Comparison of ENCODE assay signal across 13 cellular contexts in the genomic region with DNA sequence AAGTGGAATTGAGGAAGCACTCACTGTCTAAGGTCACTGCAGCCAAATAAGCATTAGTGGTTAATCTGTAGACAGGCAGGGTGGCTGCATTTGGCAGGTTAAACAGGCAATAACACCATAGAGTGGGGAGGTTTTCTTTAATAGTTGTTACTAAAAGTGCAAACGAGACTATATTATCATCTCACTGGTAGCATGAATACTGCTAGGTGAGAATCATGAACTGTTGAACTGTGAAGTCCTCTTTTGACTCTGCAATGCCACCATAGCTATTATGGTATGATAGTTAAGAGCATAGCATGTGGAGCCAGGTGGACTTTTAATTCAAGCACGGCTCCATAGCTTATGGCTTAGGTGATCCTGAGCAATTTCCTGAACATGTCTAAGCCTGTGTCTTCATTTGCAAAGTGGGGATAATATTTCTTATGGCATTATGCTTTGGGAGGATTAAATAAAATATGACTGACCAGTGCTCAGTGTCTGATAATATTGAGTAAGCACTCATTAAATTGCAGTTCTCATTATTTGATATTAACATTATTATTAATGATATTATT.
"Had no signal": no experiment of that assay in that cellular context is flagged by ENCODE, and none has a peak within 500 bp of the region (broad histone marks: within the 10 kb centered on the region; RNA-seq: fewer than 3 reads in every experiment).

No MANE protein-coding gene starts in this region.

- ATAC-seq: body of pancreas; stimulated activated effector memory CD8-positive, alpha-beta T cell treated with anti-CD3 and anti-CD28 coated beads, Interleukin-12 subunit alpha, Interleukin-12 subunit beta, amount 100 ng/mL, for 72 hours had no signal

- H3K27me3 ChIP-seq: body of pancreas, colonic mucosa had no signal

- H3K4me1 ChIP-seq: body of pancreas, colonic mucosa, left ventricle myocardium inferior had no signal

- FAIRE-seq: TTC549 had no signal

- H3K9me3 ChIP-seq: body of pancreas, colonic mucosa, left ventricle myocardium inferior had no signal

- H3K4me3 ChIP-seq: body of pancreas, colonic mucosa, left ventricle myocardium inferior had no signal

- H3K27ac ChIP-seq: body of pancreas, colonic mucosa, left ventricle myocardium inferior had no signal

- H3K36me3 ChIP-seq: colonic mucosa, left ventricle myocardium inferior had no signal

- DNase-seq: activated CD4-positive, alpha-beta T cell treated with anti-CD3 and anti-CD28 coated beads, Interleukin-2, amount 10 ng/mL, durations not matched to agents 24 days and 14 days; activated CD4-positive, CD25-positive, alpha-beta regulatory T cell; activated CD8-positive, alpha-beta memory T cell treated with anti-CD3 and anti-CD28 coated beads, Interleukin-2, amount 50 U/mL, for 48 hours; activated naive CD8-positive, alpha-beta T cell treated with anti-CD3 and anti-CD28 coated beads for 36 hours; amygdala; body of pancreas; central memory CD4-positive, alpha-beta T cell; colonic mucosa; effector CD4-positive, alpha-beta T cell; foreskin fibroblast; left ventricle myocardium inferior had no signal
